24 cellular contexts compared by ENCODE assay signal in the genomic region with DNA sequence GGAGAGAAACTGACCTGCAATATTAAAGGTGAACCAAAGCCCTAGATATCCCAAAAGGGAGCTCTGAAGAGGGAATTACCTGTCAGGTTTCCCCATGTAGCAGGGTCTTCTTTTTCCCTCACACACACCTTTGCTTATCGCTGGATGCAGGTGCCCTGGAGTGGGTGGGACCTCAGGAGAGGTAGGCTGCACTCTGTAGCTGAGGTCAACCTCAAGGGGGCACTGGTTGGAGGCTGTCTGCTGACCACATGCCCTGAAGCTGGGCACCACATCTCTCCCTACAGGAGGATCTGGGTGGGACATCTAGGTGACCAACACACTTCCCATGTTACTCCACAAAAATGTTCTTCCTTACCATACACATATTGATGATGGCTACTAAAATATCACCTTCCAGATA.
"Had no signal": no experiment of that assay in that cellular context is flagged by ENCODE, and none has a peak within 500 bp of the region (broad histone marks: within the 10 kb centered on the region; RNA-seq: fewer than 3 reads in every experiment).

No MANE protein-coding gene starts in this region.

- H3K4me2 ChIP-seq: KMS-11 had no signal

- H3K27me3 Mint-ChIP-seq: activated CD8-positive, alpha-beta T cell treated with anti-CD3 and anti-CD28 coated beads for 36 hours; activated naive CD4-positive, alpha-beta T cell treated with anti-CD3 and anti-CD28 coated beads, Interleukin-2, amount 10 ng/mL, durations not matched to agents 7 days and 5 days; activated naive CD8-positive, alpha-beta T cell treated with anti-CD3 and anti-CD28 coated beads for 36 hours; T-helper 17 cell had no signal

- H3K9me3 Mint-ChIP-seq: activated naive CD4-positive, alpha-beta T cell treated with anti-CD3 and anti-CD28 coated beads, Interleukin-2, amount 10 ng/mL, durations not matched to agents 7 days and 5 days had no signal

- FAIRE-seq: RCC 7860, TTC549 had no signal

- H3K9ac ChIP-seq: KMS-11 had no signal

- H3K4me1 Mint-ChIP-seq: activated naive CD4-positive, alpha-beta T cell treated with anti-CD3 and anti-CD28 coated beads, Interleukin-2, amount 10 ng/mL, durations not matched to agents 7 days and 5 days; T-helper 17 cell had no signal

- ATAC-seq: activated CD4-positive, CD25-positive, alpha-beta regulatory T cell treated with anti-CD3 and anti-CD28 coated beads, Interleukin-2, amount 50 U/mL, for 24 hours; activated CD8-positive, alpha-beta T cell treated with anti-CD3 and anti-CD28 coated beads for 36 hours; activated T-cell treated with anti-CD3 and anti-CD28 coated beads, Interleukin-2, amount 50 U/mL, for 72 hours; PC-3; T-helper 17 cell had no signal

- H3K4me3 Mint-ChIP-seq: activated CD8-positive, alpha-beta T cell treated with anti-CD3 and anti-CD28 coated beads for 36 hours; activated naive CD4-positive, alpha-beta T cell treated with anti-CD3 and anti-CD28 coated beads, Interleukin-2, amount 10 ng/mL, durations not matched to agents 7 days and 5 days; activated naive CD8-positive, alpha-beta T cell treated with anti-CD3 and anti-CD28 coated beads for 36 hours; activated T-cell treated with anti-CD3 and anti-CD28 coated beads, Interleukin-2, amount 50 U/mL, for 72 hours; T-helper 17 cell had no signal

- H3K27ac ChIP-seq: KMS-11, VCaP had no signal

- H3K36me3 Mint-ChIP-seq: activated naive CD4-positive, alpha-beta T cell treated with anti-CD3 and anti-CD28 coated beads, Interleukin-2, amount 10 ng/mL, durations not matched to agents 7 days and 5 days had no signal

- H3K27ac Mint-ChIP-seq: activated CD8-positive, alpha-beta T cell treated with anti-CD3 and anti-CD28 coated beads for 36 hours; activated naive CD4-positive, alpha-beta T cell treated with anti-CD3 and anti-CD28 coated beads, Interleukin-2, amount 10 ng/mL, durations not matched to agents 7 days and 5 days; activated naive CD8-positive, alpha-beta T cell treated with anti-CD3 and anti-CD28 coated beads for 36 hours; activated T-cell treated with anti-CD3 and anti-CD28 coated beads, Interleukin-2, amount 50 U/mL, for 72 hours; activated T-helper 2 cell treated with anti-CD3 and anti-CD28 coated beads, Interferon-gamma antibody, Interleukin-2, Interleukin-4, amounts not matched to agents 10 μg/mL and 5 μg/mL and 100 μg/mL, durations not matched to agents 14 hours and 24 hours and 36 hours; T-helper 17 cell had no signal

- DNase-seq: activated CD4-positive, alpha-beta T cell treated with anti-CD3 and anti-CD28 coated beads for 4 hours; activated CD8-positive, alpha-beta memory T cell treated with anti-CD3 and anti-CD28 coated beads, Interleukin-2, amount 50 U/mL, for 4 hours; activated CD8-positive, alpha-beta T cell treated with anti-CD3 and anti-CD28 coated beads for 36 hours; activated gamma-delta T cell treated with Interleukin-2 at 50 U/mL for 16 hours; activated naive CD4-positive, alpha-beta T cell treated with anti-CD3 and anti-CD28 coated beads, Interleukin-2, amount 10 ng/mL, durations not matched to agents 7 days and 5 days; activated naive CD8-positive, alpha-beta T cell treated with anti-CD3 and anti-CD28 coated beads for 36 hours; activated T-cell treated with anti-CD3 and anti-CD28 coated beads, Interleukin-2, amount 50 U/mL, for 72 hours; MM.1S; NCI-H1105; NCI-H1436; NCI-H1694 treated with DMSO at 0.1 percent for 48 hours; NCI-H2081; NCI-H446; NCI-H524; PC-3; SIG-M5; T-helper 17 cell; T-helper 9 cell had no signal
